In the genomic region with DNA sequence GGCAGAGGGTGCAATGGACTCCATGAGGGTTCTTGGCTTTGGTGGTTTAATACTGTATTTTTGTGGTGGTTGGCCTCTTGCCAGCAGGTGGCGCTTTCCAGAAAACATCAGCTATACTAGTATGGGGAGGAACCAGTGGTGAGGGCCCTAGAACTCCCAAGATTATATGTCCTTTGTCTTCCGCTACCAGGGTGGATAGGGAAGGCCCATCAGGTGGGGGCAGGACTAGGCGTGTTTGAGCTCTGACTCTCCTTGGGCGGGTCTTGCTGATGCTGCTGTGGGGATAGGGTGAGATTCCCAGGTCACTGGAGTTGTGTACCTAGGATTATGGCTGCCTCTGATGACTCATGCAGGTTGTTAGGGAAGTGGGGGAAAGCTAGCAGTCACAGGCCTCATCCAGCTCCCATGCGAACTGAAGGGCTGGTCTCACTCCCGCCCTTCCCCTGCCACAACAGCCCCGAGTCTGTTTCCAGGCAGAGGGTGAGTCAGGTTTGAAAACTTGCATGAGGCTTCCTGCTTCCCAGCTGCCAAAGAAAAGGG, we compare ENCODE assay signal across 9 cellular contexts.
A peak's percentile ranks its signal among the peaks of the same experiment; 100 is the strongest.
DNase-seq lines count a peak whose midpoint lies in the region; ATAC-seq and TF ChIP-seq lines count a peak whose summit lies in the region.
"Had no signal": no experiment of that assay in that cellular context is flagged by ENCODE, and none has a peak within 500 bp of the region (broad histone marks: within the 10 kb centered on the region; RNA-seq: fewer than 3 reads in every experiment).

No MANE protein-coding gene starts in this region.

- no peaks in the 10 kb centered on the region for H3K4me1 ChIP-seq in adipocyte (ENCODE audit: control insufficient read depth, insufficient read depth, low read length)

- H3K36me3 ChIP-seq in adipocyte (ENCODE audit: control insufficient read depth, insufficient read depth, low read length, severe bottlenecking) (no peaks in the 10 kb centered on the region), H7 (replicated peaks; ENCODE audit: control insufficient read depth, insufficient read depth, low read length) (no peaks in the 10 kb centered on the region)

- H3K27me3 ChIP-seq in adipocyte (replicated peaks; ENCODE audit: control insufficient read depth, insufficient read depth, low read length) (no peaks in the 10 kb centered on the region), H7 (ENCODE audit: control insufficient read depth, insufficient read depth, low read length) (no peaks in the 10 kb centered on the region)

- peak; percentile 46 for ATAC-seq in GM21381 (IDR thresholded peaks at IDR 0.05; ENCODE audit: unreplicated experiment)
- no peak for ATAC-seq in activated T-helper 17 cell treated with anti-CD3 and anti-CD28 coated beads, Interleukin-2, amount 50 U/mL, for 72 hours (replicated peaks)

- H3K27ac Mint-ChIP-seq in neural crest cell (ENCODE audit: unreplicated experiment), result no peak overlapping the region
- no peak overlapping the region for H3K27ac Mint-ChIP-seq in activated T-helper 17 cell treated with anti-CD3 and anti-CD28 coated beads, Interleukin-2, amount 50 U/mL, for 72 hours
- H3K27ac Mint-ChIP-seq: nephron had no signal

- H3K9me3 Mint-ChIP-seq in neural crest cell, result no peaks in the 10 kb centered on the region
- H3K9me3 Mint-ChIP-seq in activated T-helper 17 cell treated with anti-CD3 and anti-CD28 coated beads, Interleukin-2, amount 50 U/mL, for 72 hours, result peaks cover 4% of the 10 kb centered on the region
- H3K9me3 Mint-ChIP-seq: nephron had no signal

- H3K36me3 Mint-ChIP-seq in neural crest cell (ENCODE audit: low read depth), result no peaks in the 10 kb centered on the region
- H3K36me3 Mint-ChIP-seq in activated T-helper 17 cell treated with anti-CD3 and anti-CD28 coated beads, Interleukin-2, amount 50 U/mL, for 72 hours (ENCODE audit: low read depth), result no peaks in the 10 kb centered on the region

- peak; percentile 54 for TF ChIP-seq CTCF in neural crest cell (conservative IDR thresholded peaks at IDR 0.05)

- H3K9ac ChIP-seq in adipocyte (ENCODE audit: low read length), result no peak overlapping the region

- no peak overlapping the region for H3K4me3 Mint-ChIP-seq in neural crest cell
- H3K4me3 Mint-ChIP-seq in activated T-helper 17 cell treated with anti-CD3 and anti-CD28 coated beads, Interleukin-2, amount 50 U/mL, for 72 hours, result no peak overlapping the region
- H3K4me3 Mint-ChIP-seq: nephron had no signal

- H3K27me3 Mint-ChIP-seq in neural crest cell (ENCODE audit: low read depth), result no peaks in the 10 kb centered on the region
- H3K27me3 Mint-ChIP-seq in activated T-helper 17 cell treated with anti-CD3 and anti-CD28 coated beads, Interleukin-2, amount 50 U/mL, for 72 hours, result no peaks in the 10 kb centered on the region

- DNase-seq in EL (peak; percentile 67), KG1 (lab: John Stamatoyannopoulos, UW) (peak; percentile 19), adipocyte (ENCODE audit: low read depth) (peak; percentile 30), neural crest cell (ENCODE audit: low read depth, low spot score) (peak; percentile 26), H7 (no peak), COLO668 (lab: John Stamatoyannopoulos, UW; ENCODE audit: unreplicated experiment) (no peak)

- H3K9me3 ChIP-seq in adipocyte (ENCODE audit: control insufficient read depth, low read length), result no peaks in the 10 kb centered on the region

- H3K4me3 ChIP-seq in adipocyte (ENCODE audit: low read length), result no peak overlapping the region
- H3K4me3 ChIP-seq in H7 (ENCODE audit: insufficient read depth, low read depth, low read length), result no peak overlapping the region

- no peaks in the 10 kb centered on the region for H3K4me1 Mint-ChIP-seq in neural crest cell
- H3K4me1 Mint-ChIP-seq in activated T-helper 17 cell treated with anti-CD3 and anti-CD28 coated beads, Interleukin-2, amount 50 U/mL, for 72 hours, result no peaks in the 10 kb centered on the region
- H3K4me1 Mint-ChIP-seq: nephron had no signal

Comparison
In these comparisons a context has a peak if more than half of its experiments do, and no peak if none do; other contexts are left out.
1. DNase-seq: peak in EL (single experiment), KG1 (single experiment), adipocyte (single experiment) and neural crest cell (single experiment); none in H7 (single experiment) and COLO668 (single experiment).